In genomic region chr2:74103763-74104162, GRCh38 we compare ENCODE assay signal across 21 cellular contexts.
"Had no signal": no experiment of that assay in that cellular context is flagged by ENCODE, and none has a peak within 500 bp of the region (broad histone marks: within the 10 kb centered on the region; RNA-seq: fewer than 3 reads in every experiment).

No MANE protein-coding gene starts in this region.

- H3K36me3 Mint-ChIP-seq: natural killer cell had no signal

- ATAC-seq: gastrocnemius medialis, heart right ventricle, left lobe of liver, mucosa of descending colon, right cardiac atrium had no signal

- DNase-seq: effector memory CD4-positive, alpha-beta T cell; gastrocnemius medialis; heart right ventricle; hypothalamus; islet precursor cell; mucosa of descending colon; natural killer cell; nucleus accumbens; ovary; right cardiac atrium; small intestine; stimulated activated CD4-positive, alpha-beta T cell treated with anti-CD3 and anti-CD28 coated beads, Interleukin-12 subunit alpha, Interleukin-12 subunit beta, amount 100 ng/mL, for 4 hours; stimulated activated naive CD4-positive, alpha-beta T cell; stomach; substantia nigra; transverse colon had no signal

- H3K27ac Mint-ChIP-seq: neural progenitor cell had no signal

- H3K4me1 ChIP-seq: esophagus muscularis mucosa, gastrocnemius medialis, stomach, transverse colon had no signal

- H3K27ac ChIP-seq: epithelial cell of prostate, esophagus muscularis mucosa, gastrocnemius medialis, heart right ventricle, neural progenitor cell, ovary, stomach, thoracic aorta, transverse colon had no signal

- H3K9me3 ChIP-seq: esophagus muscularis mucosa, gastrocnemius medialis, heart right ventricle, mucosa of descending colon, ovary, stomach, thoracic aorta, transverse colon had no signal

- H3K4me3 Mint-ChIP-seq: natural killer cell, neural progenitor cell had no signal

- H3K36me3 ChIP-seq: neural progenitor cell, ovary had no signal

- H3K9me3 Mint-ChIP-seq: natural killer cell, neural progenitor cell had no signal

- H3K27me3 ChIP-seq: esophagus muscularis mucosa, gastrocnemius medialis, heart right ventricle, neural progenitor cell, ovary, stomach, transverse colon had no signal

- H3K4me3 ChIP-seq: esophagus muscularis mucosa, gastrocnemius medialis, heart right ventricle, mucosa of descending colon, neural progenitor cell, ovary, stomach, thoracic aorta, transverse colon had no signal
